Comparison of ENCODE assay signal across 19 cellular contexts in the genomic region with DNA sequence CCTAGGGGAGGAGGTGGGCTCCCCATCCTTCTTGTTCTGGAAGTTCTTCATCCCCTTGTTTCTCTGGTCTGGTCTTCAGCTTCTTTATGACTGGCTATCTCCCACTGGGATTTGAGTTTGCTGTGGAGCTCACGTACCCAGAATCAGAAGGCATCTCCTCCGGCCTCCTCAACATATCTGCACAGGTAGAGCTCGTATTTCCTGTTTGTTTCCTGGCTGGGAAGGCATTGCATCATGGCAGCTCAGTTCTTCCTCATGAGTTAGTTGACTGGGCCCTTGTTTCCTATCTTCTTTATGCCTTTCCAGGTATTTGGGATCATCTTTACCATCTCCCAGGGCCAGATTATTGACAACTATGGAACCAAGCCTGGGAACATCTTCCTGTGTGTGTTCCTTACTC. TPM values are rescaled to one million over a fixed set of nuclear protein-coding genes. Genes with fewer than 3 reads are reported as not detected.
DNase-seq lines count a peak whose midpoint lies in the region; ATAC-seq and TF ChIP-seq lines count a peak whose summit lies in the region.
"Had no signal": no experiment of that assay in that cellular context is flagged by ENCODE, and none has a peak within 500 bp of the region (broad histone marks: within the 10 kb centered on the region; RNA-seq: fewer than 3 reads in every experiment).

No MANE protein-coding gene starts in this region.

- H2AFZ ChIP-seq in PC-3 (ENCODE audit: low read length), result no peak overlapping the region
- no peak overlapping the region for H2AFZ ChIP-seq in Karpas-422 (ENCODE audit: low read length)

- H3K9me2 ChIP-seq in PC-3 (replicated peaks; ENCODE audit: low read length), result no peaks in the 10 kb centered on the region
- H3K9me2 ChIP-seq in Karpas-422 (replicated peaks; ENCODE audit: insufficient read depth, low read length), result no peaks in the 10 kb centered on the region

- intact Hi-C loops in breast epithelium (cut with DNase I; ENCODE audit: low total_unique reads), result no loop called here
- intact Hi-C loops in PC-3 (cut with micrococcal nuclease), result no loop called here

- H3K27me3 Mint-ChIP-seq in endothelial cell (ENCODE audit: unreplicated experiment) (peaks cover 2% of the 10 kb centered on the region), type B pancreatic cell (no peaks in the 10 kb centered on the region)
- H3K27me3 Mint-ChIP-seq: CD4-positive, alpha-beta T cell had no signal

- CTCF ChIA-PET in PC-3 (lab: Charles Lee), result no interaction called here

- ATAC-seq in PC-3 (no peak), HG03045 (IDR thresholded peaks at IDR 0.05; ENCODE audit: unreplicated experiment) (no peak), HG02571 (IDR thresholded peaks at IDR 0.05; ENCODE audit: unreplicated experiment) (no peak)
- ATAC-seq: HCT116 had no signal

- H3K79me2 ChIP-seq in PC-3 (ENCODE audit: low read length) (no peaks in the 10 kb centered on the region), Karpas-422 (ENCODE audit: low read length) (no peaks in the 10 kb centered on the region)

- H3K4me2 ChIP-seq in PC-3 (ENCODE audit: low read length) (no peak overlapping the region), Karpas-422 (ENCODE audit: low read depth, low read length, poor library complexity, severe bottlenecking) (no peak overlapping the region)

- in situ Hi-C loops in T47D (cut with HindIII; ENCODE audit: low pct_unique_long_range_greater_than_20kb, low sequenced_read_pairs), result no loop called here

- H3K36me3 Mint-ChIP-seq in endothelial cell (ENCODE audit: low read depth, unreplicated experiment), result peaks cover 48% of the 10 kb centered on the region
- H3K36me3 Mint-ChIP-seq in type B pancreatic cell, result peaks cover 3% of the 10 kb centered on the region

- H3K4me3 Mint-ChIP-seq in endothelial cell (ENCODE audit: unreplicated experiment) (no peak overlapping the region), type B pancreatic cell (peak overlapping the region; percentile 37)
- H3K4me3 Mint-ChIP-seq: CD4-positive, alpha-beta T cell; HFFc6 had no signal

- H3K4me3 ChIP-seq in breast epithelium (no peak overlapping the region), PC-3 (ENCODE audit: low read length) (no peak overlapping the region), Karpas-422 (ENCODE audit: low read length) (no peak overlapping the region)

- H3K9me3 ChIP-seq in breast epithelium, result no peaks in the 10 kb centered on the region
- no peaks in the 10 kb centered on the region for H3K9me3 ChIP-seq in PC-3 (ENCODE audit: low read length)
- no peaks in the 10 kb centered on the region for H3K9me3 ChIP-seq in Karpas-422 (ENCODE audit: low read length)
- H3K9me3 ChIP-seq: BE2C had no signal

- BruUV-seq in PC-3 (replicated peaks; lab: Mats Ljungman, UMichigan), result no TSS peak

- H3K4me1 ChIP-seq in breast epithelium, result peaks cover 0 to 5% of the 10 kb centered on the region in 2 donors
- H3K4me1 ChIP-seq in PC-3 (ENCODE audit: insufficient read depth, low read length), result peaks cover 4% of the 10 kb centered on the region
- H3K4me1 ChIP-seq in Karpas-422 (ENCODE audit: low read length), result no peaks in the 10 kb centered on the region

- H3K9ac ChIP-seq in PC-3 (ENCODE audit: low read length) (no peak overlapping the region), Karpas-422 (ENCODE audit: low read length) (no peak overlapping the region)

- TF ChIP-seq CTCF in breast epithelium (IDR thresholded peaks at IDR 0.05) (no peak), PC-3 (conservative IDR thresholded peaks at IDR 0.05; ENCODE audit: low read depth, low read length) (no peak), endothelial cell (IDR thresholded peaks at IDR 0.05; ENCODE audit: unreplicated experiment) (no peak), type B pancreatic cell (conservative IDR thresholded peaks at IDR 0.05) (no peak)

- H3K4me1 Mint-ChIP-seq in endothelial cell (ENCODE audit: unreplicated experiment) (peaks cover 18% of the 10 kb centered on the region), type B pancreatic cell (ENCODE audit: unreplicated experiment) (no peaks in the 10 kb centered on the region)

- H3K36me3 ChIP-seq in breast epithelium, result no peaks in the 10 kb centered on the region
- no peaks in the 10 kb centered on the region for H3K36me3 ChIP-seq in PC-3 (ENCODE audit: low read depth, low read length)
- no peaks in the 10 kb centered on the region for H3K36me3 ChIP-seq in Karpas-422 (ENCODE audit: insufficient read depth, low read length)
- H3K36me3 ChIP-seq: BE2C had no signal

- H3K27me3 ChIP-seq in breast epithelium (no peaks in the 10 kb centered on the region), PC-3 (ENCODE audit: low read length) (no peaks in the 10 kb centered on the region), Karpas-422 (ENCODE audit: low read length) (no peaks in the 10 kb centered on the region)
- H3K27me3 ChIP-seq: BE2C had no signal

- peak overlapping the region; percentile 31 for H3K27ac Mint-ChIP-seq in endothelial cell (ENCODE audit: unreplicated experiment)
- peak overlapping the region; percentile 75 for H3K27ac Mint-ChIP-seq in type B pancreatic cell
- H3K27ac Mint-ChIP-seq: CD4-positive, alpha-beta T cell; HFFc6 had no signal

- H3F3A ChIP-seq in PC-3 (ENCODE audit: low read length, unreplicated experiment), result no peaks in the 10 kb centered on the region

- POLR2A ChIA-PET in PC-3 (lab: Charles Lee; ENCODE audit: unreplicated experiment), result no interaction called here

- H4K20me1 ChIP-seq in PC-3 (ENCODE audit: low read length) (no peaks in the 10 kb centered on the region), Karpas-422 (ENCODE audit: insufficient read depth, low read depth, low read length) (no peaks in the 10 kb centered on the region)

- no peak for TF ChIP-seq POLR2A in breast epithelium (IDR thresholded peaks at IDR 0.05)

- DNase-seq in T47D (ENCODE audit: low read depth in 1 of 2, low spot score in 1 of 2), result peak; percentile 41 to 75
- DNase-seq in breast epithelium (ENCODE audit: low spot score in 2 of 2), result no peak
- peak; percentile 15 for DNase-seq in PC-3
- DNase-seq in endothelial cell (ENCODE audit: low spot score), result no peak
- no peak for DNase-seq in type B pancreatic cell (ENCODE audit: extremely low spot score, unreplicated experiment)
- DNase-seq in Karpas-422, result no peak
- DNase-seq: ACHN; BE2C; C1 segment of cervical spinal cord; CD4-positive, alpha-beta T cell; DMS153; DND-41; GOT3; H7; HFFc6; KG1 had no signal

- H3K9me3 Mint-ChIP-seq in endothelial cell (ENCODE audit: unreplicated experiment) (no peaks in the 10 kb centered on the region), type B pancreatic cell (no peaks in the 10 kb centered on the region)
- H3K9me3 Mint-ChIP-seq: CD4-positive, alpha-beta T cell; HFFc6 had no signal

- H3K27ac ChIP-seq in breast epithelium (no peak overlapping the region), PC-3 (ENCODE audit: low read length) (no peak overlapping the region), Karpas-422 (ENCODE audit: low read length) (no peak overlapping the region)

RNA-seq across cellular contexts. Expression of gene ERG28, which starts 19.8 kb away (rescaled TPM):
- 1 to 10 TPM; 4.5 to 9.7 (median 5.9) TPM for total RNA-seq in breast epithelium
- 12.5 and 13.9 TPM in 2 replicates for total RNA-seq in PC-3 (2014; rRNA removed)
- total RNA-seq in endothelial cell (ENCODE audit: unreplicated experiment), result 35.0 TPM
- 24.6 and 25.5 TPM in 2 replicates for total RNA-seq in type B pancreatic cell (ENCODE audit: low replicate concordance)
- total RNA-seq in Karpas-422 (2014; rRNA removed; shearing (Covaris generic); ENCODE audit: low replicate concordance), result 19.1 and 48.8 TPM in 2 replicates

RNA-seq across cellular contexts. Expression of gene TTLL5, which starts 20.2 kb away (rescaled TPM):
- total RNA-seq in breast epithelium, result 10 to 100 TPM; 21.9 to 66.6 (median 35.7) TPM
- 34.7 and 40.3 TPM in 2 replicates for total RNA-seq in PC-3 (2014; rRNA removed)
- 62.8 TPM for total RNA-seq in endothelial cell (ENCODE audit: unreplicated experiment)
- total RNA-seq in type B pancreatic cell (ENCODE audit: low replicate concordance), result 36.7 and 44.7 TPM in 2 replicates
- 28.6 and 53.7 TPM in 2 replicates for total RNA-seq in Karpas-422 (2014; rRNA removed; shearing (Covaris generic); ENCODE audit: low replicate concordance)

Comparison
In these comparisons a context has a peak if more than half of its experiments do, and no peak if none do; other contexts are left out.
1. DNase-seq: peak in T47D (2 of 2) and PC-3 (single experiment); none in breast epithelium (0 of 2), endothelial cell (single experiment), type B pancreatic cell (single experiment) and Karpas-422 (single experiment).